Comparison of ENCODE assay signal across 1 cellular context in the genomic region with DNA sequence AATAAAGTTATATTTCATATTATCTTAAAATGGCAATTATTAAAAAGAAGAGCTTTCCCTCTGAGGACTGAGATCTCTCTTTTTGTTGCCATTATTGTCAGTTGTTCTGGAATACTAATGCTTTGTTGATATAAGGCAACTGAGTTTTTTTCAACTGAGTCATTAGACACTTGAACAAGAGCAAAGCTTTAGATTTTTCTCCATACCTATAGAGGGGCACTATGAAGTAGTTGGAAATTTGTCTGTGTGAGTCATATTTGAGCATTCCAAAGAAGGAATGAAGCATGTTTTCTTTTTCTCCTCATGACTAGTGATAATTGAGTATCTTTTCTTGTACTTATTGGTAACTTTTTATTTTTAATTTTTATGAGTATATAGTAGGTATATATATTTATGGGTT.
TF ChIP-seq lines count a peak whose summit lies in the region.

No MANE protein-coding gene starts in this region.

TF ChIP-seq in H1, 55 proteins besides CTCF, POLR2A, EP300 and RAD21:
- TF ChIP-seq SIX5 (IDR thresholded peaks at IDR 0.05; ENCODE audit: low read depth, low read length) (no peak), RBBP5 (IDR thresholded peaks at IDR 0.05; ENCODE audit: borderline replicate concordance, low read depth, low read length) (no peak), CHD2 (IDR thresholded peaks at IDR 0.05; ENCODE audit: low read length) (no peak), RFX5 (IDR thresholded peaks at IDR 0.05; ENCODE audit: borderline replicate concordance, low read depth, low read length) (no peak), HDAC2 (IDR thresholded peaks at IDR 0.05; ENCODE audit: borderline replicate concordance in 1 of 2, low read depth in 2 of 2, low read length in 2 of 2) (no peak), HDAC6 (IDR thresholded peaks at IDR 0.05; ENCODE audit: low read depth, low read length) (no peak), SRF (IDR thresholded peaks at IDR 0.05; ENCODE audit: low read depth, low read length) (no peak), BACH1 (IDR thresholded peaks at IDR 0.05; ENCODE audit: low read length) (no peak), SP4 (IDR thresholded peaks at IDR 0.05; ENCODE audit: low read length) (no peak), TAF7 (optimal IDR thresholded peaks at IDR 0.05; ENCODE audit: borderline replicate concordance, low read depth, low read length) (no peak), SP2 (IDR thresholded peaks at IDR 0.05; ENCODE audit: low read length) (no peak), NANOG (IDR thresholded peaks at IDR 0.05; ENCODE audit: insufficient read depth, low read depth, low read length, poor library complexity, severe bottlenecking) (no peak), SP1 (IDR thresholded peaks at IDR 0.05; ENCODE audit: low read depth, low read length) (no peak), FOSL1 (IDR thresholded peaks at IDR 0.05; ENCODE audit: insufficient read depth, low read depth, low read length) (no peak), SAP30 (IDR thresholded peaks at IDR 0.05; ENCODE audit: insufficient read depth, insufficient replicate concordance, low read length) (no peak), SIRT6 (IDR thresholded peaks at IDR 0.05; ENCODE audit: low read length) (no peak)
- TF ChIP-seq, protein P1, sequence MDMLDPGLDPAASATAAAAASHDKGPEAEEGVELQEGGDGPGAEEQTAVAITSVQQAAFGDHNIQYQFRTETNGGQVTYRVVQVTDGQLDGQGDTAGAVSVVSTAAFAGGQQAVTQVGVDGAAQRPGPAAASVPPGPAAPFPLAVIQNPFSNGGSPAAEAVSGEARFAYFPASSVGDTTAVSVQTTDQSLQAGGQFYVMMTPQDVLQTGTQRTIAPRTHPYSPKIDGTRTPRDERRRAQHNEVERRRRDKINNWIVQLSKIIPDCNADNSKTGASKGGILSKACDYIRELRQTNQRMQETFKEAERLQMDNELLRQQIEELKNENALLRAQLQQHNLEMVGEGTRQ (IDR thresholded peaks at IDR 0.05; ENCODE audit: low read length): no peak
TF ChIP-seq in H1: peak in this region for 0.
